9 cellular contexts compared by ENCODE assay signal in genomic region chr3:99637041-99637380, GRCh38. TPM values are rescaled to one million over a fixed set of nuclear protein-coding genes. Genes with fewer than 3 reads are reported as not detected.
DNase-seq lines count a peak whose midpoint lies in the region; FAIRE-seq and TF ChIP-seq lines count a peak whose summit lies in the region.
"Had no signal": no experiment of that assay in that cellular context is flagged by ENCODE, and none has a peak within 500 bp of the region (broad histone marks: within the 10 kb centered on the region; RNA-seq: fewer than 3 reads in every experiment).

No MANE protein-coding gene starts in this region.

- H3K4me1 ChIP-seq in A673 (ENCODE audit: insufficient read depth, low read length, poor library complexity, severe bottlenecking) (peaks cover 9% of the 10 kb centered on the region), neuron (ENCODE audit: insufficient read depth, low read length) (peaks cover 12% of the 10 kb centered on the region)

- peaks cover 0 to 3% of the 10 kb centered on the region in 2 donors for H3K36me3 Mint-ChIP-seq in CD14-positive monocyte
- H3K36me3 Mint-ChIP-seq: IgD-negative memory B cell had no signal

- H3K36me3 ChIP-seq in A673 (ENCODE audit: insufficient read depth, low read length, poor library complexity, severe bottlenecking) (no peaks in the 10 kb centered on the region), neuron (ENCODE audit: insufficient read depth, low read length) (no peaks in the 10 kb centered on the region)

- intact Hi-C loops in A673 (cut with micrococcal nuclease; ENCODE audit: unreplicated experiment) (no loop called here), CD14-positive monocyte (cut with micrococcal nuclease) (no loop called here)

- DNase-seq in A673 (ENCODE audit: low spot score) = peak; percentile 27
- peak; percentile 66 for DNase-seq in RCC 7860 (ENCODE audit: low spot score)
- DNase-seq in fibroblast of mammary gland (ENCODE audit: low read depth) = no peak
- no peak for DNase-seq in CD14-positive monocyte (ENCODE audit: low spot score)
- no peak for DNase-seq in COR-L47 (lab: John Stamatoyannopoulos, UW)
- DNase-seq in LoVo (ENCODE audit: low spot score) = no peak
- DNase-seq in occipital lobe (lab: John Stamatoyannopoulos, UW) = no peak

- no peak for FAIRE-seq in RCC 7860 (lab: Jason Lieb, UNC)

- peaks cover 6% of the 10 kb centered on the region for H3K4me1 Mint-ChIP-seq in CD14-positive monocyte

- H3K9me3 ChIP-seq in A673 (ENCODE audit: low read depth, low read length, poor library complexity, severe bottlenecking) (no peaks in the 10 kb centered on the region), neuron (ENCODE audit: low read length) (no peaks in the 10 kb centered on the region)

- CTCF ChIA-PET in A673 (lab: Charles Lee) = interaction anchor here (0.6 to 1.2 kb wide), 3 partner anchors 11 to 244 kb away, joined by 3 to 7 read pairs (median 6); no protein-coding TSS in a partner anchor

- H3K4me3 ChIP-seq in A673 (ENCODE audit: low read depth, low read length, poor library complexity, severe bottlenecking) (peak overlapping the region; percentile 42), fibroblast of mammary gland (ENCODE audit: control insufficient read depth, low read depth, low read length) (peak overlapping the region; percentile 88), neuron (ENCODE audit: low read length) (peak overlapping the region; percentile 19)

- H3K4me3 Mint-ChIP-seq in CD14-positive monocyte = peak overlapping the region in 1 of 2 donors; percentile 28
- H3K4me3 Mint-ChIP-seq: IgD-negative memory B cell had no signal

- POLR2A ChIA-PET in A673 (lab: Charles Lee; ENCODE audit: low non-redundant PET) = no interaction called here

- H3K27ac Mint-ChIP-seq in CD14-positive monocyte = no peak overlapping the region
- H3K27ac Mint-ChIP-seq: IgD-negative memory B cell had no signal

- H3K27ac ChIP-seq in A673 (ENCODE audit: low read depth, low read length, poor library complexity, severe bottlenecking) = no peak overlapping the region

- H2AFZ ChIP-seq in neuron (ENCODE audit: low read depth, low read length) = no peak overlapping the region

- peaks cover 0 to 11% (median 6%) of the 10 kb centered on the region in 7 donors for H3K9me3 Mint-ChIP-seq in CD14-positive monocyte
- H3K9me3 Mint-ChIP-seq: IgD-negative memory B cell had no signal

- H3K27me3 Mint-ChIP-seq in CD14-positive monocyte (ENCODE audit: low read depth in 3 of 3) = peaks cover 36 to 56% (median 39%) of the 10 kb centered on the region in 3 donors

- TF ChIP-seq CTCF in A673 (conservative IDR thresholded peaks at IDR 0.05; ENCODE audit: low read depth, low read length) = no peak
- TF ChIP-seq CTCF in fibroblast of mammary gland (conservative IDR thresholded peaks at IDR 0.05; ENCODE audit: control insufficient read depth, insufficient read depth, low read depth, low read length) = peak; percentile 30
- no peak for TF ChIP-seq CTCF in CD14-positive monocyte (IDR thresholded peaks at IDR 0.05)

- H3K27me3 ChIP-seq in A673 (replicated peaks; ENCODE audit: insufficient read depth, low read depth, low read length, poor library complexity) = peaks cover 17% of the 10 kb centered on the region
- no peaks in the 10 kb centered on the region for H3K27me3 ChIP-seq in neuron (ENCODE audit: insufficient read depth, low read length)

- BruUV-seq in A673 (replicated peaks; lab: Mats Ljungman, UMichigan) = no TSS peak

RNA-seq across cellular contexts. Expression of gene COL8A1, which starts 1.4 kb away (rescaled TPM):
- total RNA-seq in A673 (2021) (2.5 and 2.7 TPM in 2 replicates), occipital lobe (0.62 TPM)
- not detected for polyA plus RNA-seq in CD14-positive monocyte
- polyA plus RNA-seq: IgD-negative memory B cell had no signal

Comparison
In these comparisons a context has a peak if more than half of its experiments do, and no peak if none do; other contexts are left out.
1. DNase-seq: peak in A673 (single experiment) and RCC 7860 (single experiment); none in fibroblast of mammary gland (single experiment), CD14-positive monocyte (single experiment), COR-L47 (single experiment), LoVo (single experiment) and occipital lobe (single experiment).
2. H3K4me3 ChIP-seq: peak in every context shown above with its lines; median percentile 88 in fibroblast of mammary gland; 42 in A673; 19 in neuron.